ENCODE assay signal across 20 cellular contexts in genomic region chr17:39064814-39065213, GRCh38.
"Had no signal": no experiment of that assay in that cellular context is flagged by ENCODE, and none has a peak within 500 bp of the region (broad histone marks: within the 10 kb centered on the region; RNA-seq: fewer than 3 reads in every experiment).

No MANE protein-coding gene starts in this region.

- H3K27me3 ChIP-seq: pancreas, stomach, upper lobe of left lung had no signal

- H3K27ac ChIP-seq: lower lobe of right lung, pancreas, stomach, upper lobe of left lung, WERI-Rb-1 had no signal

- H3K4me3 ChIP-seq: lower lobe of right lung, pancreas, smooth muscle cell, stomach, upper lobe of left lung had no signal

- ATAC-seq: activated CD8-positive, alpha-beta memory T cell treated with anti-CD3 and anti-CD28 coated beads, Interleukin-2, amount 10 ng/mL, durations not matched to agents 7 days and 5 days; activated T-helper 17 cell treated with anti-CD3 and anti-CD28 coated beads, Interleukin-2, amount 50 U/mL, for 72 hours; lower lobe of right lung; sciatic nerve; stimulated activated effector memory CD8-positive, alpha-beta T cell treated with anti-CD3 and anti-CD28 coated beads, Interleukin-12 subunit alpha, Interleukin-12 subunit beta, amount 100 ng/mL, for 72 hours had no signal

- H3K4me1 ChIP-seq: lower lobe of right lung, pancreas, upper lobe of left lung had no signal

- H3K9me3 ChIP-seq: lower lobe of right lung, pancreas, stomach, upper lobe of left lung had no signal

- DNase-seq: activated CD4-positive, alpha-beta memory T cell treated with anti-CD3 and anti-CD28 coated beads, Interleukin-2, amount 10 ng/mL, durations not matched to agents 7 days and 5 days; activated CD8-positive, alpha-beta memory T cell treated with anti-CD3 and anti-CD28 coated beads, Interleukin-2, amount 10 ng/mL, durations not matched to agents 7 days and 5 days; activated naive CD4-positive, alpha-beta T cell; activated naive CD8-positive, alpha-beta T cell treated with anti-CD3 and anti-CD28 coated beads for 36 hours; amniotic stem cell; central memory CD4-positive, alpha-beta T cell; erythroblast; head of caudate nucleus; lower lobe of right lung; pancreas; stimulated activated CD4-positive, alpha-beta T cell treated with anti-CD3 and anti-CD28 coated beads, Interleukin-4, amount 100 ng/mL, for 24 hours; stomach; SW 1271; T-helper 2 cell; upper lobe of left lung; WERI-Rb-1 had no signal

- H3K36me3 ChIP-seq: lower lobe of right lung, pancreas, stomach, upper lobe of left lung, WERI-Rb-1 had no signal
